8 cellular contexts compared by ENCODE assay signal in genomic region chr16:29848420-29849297, GRCh38. TPM values are rescaled to one million over a fixed set of nuclear protein-coding genes. Genes with fewer than 3 reads are reported as not detected.
A peak's percentile ranks its signal among the peaks of the same experiment; 100 is the strongest.
DNase-seq lines count a peak whose midpoint lies in the region; ATAC-seq and TF ChIP-seq lines count a peak whose summit lies in the region.

No MANE protein-coding gene starts in this region.

- no peaks in the 10 kb centered on the region for H4K20me1 ChIP-seq in HCT116 (ENCODE audit: insufficient read depth)
- H4K20me1 ChIP-seq in PC-3 (ENCODE audit: low read length), result no peaks in the 10 kb centered on the region

- ATAC-seq in HCT116 (peak; percentile 93), PC-3 (peak; percentile 69), HG02970 (IDR thresholded peaks at IDR 0.05; ENCODE audit: low FRiP score, unreplicated experiment) (no peak)
- peak; percentile 81 to 82 for ATAC-seq in natural killer cell treated with Interleukin-12 subunit alpha and Interleukin-12 subunit beta and Interleukin-15 and Interleukin-18, amount 100 ng/mL, for 72 hours

- H3K4me3 Mint-ChIP-seq in natural killer cell treated with Interleukin-12 subunit alpha and Interleukin-12 subunit beta and Interleukin-15 and Interleukin-18, amount 100 ng/mL, for 72 hours, result no peak overlapping the region

- peaks cover 0 to 2% of the 10 kb centered on the region in 2 experiments; a peak in 2 of 4 replicates for H3K36me3 ChIP-seq in HCT116 (ENCODE audit: control insufficient read depth in 1 of 2, insufficient read depth in 2 of 2, low read length in 2 of 2)
- no peaks in the 10 kb centered on the region for H3K36me3 ChIP-seq in PC-3 (ENCODE audit: low read depth, low read length)
- H3K36me3 ChIP-seq in esophagus squamous epithelium, result peaks cover 26 to 54% (median 40%) of the 10 kb centered on the region in 3 donors

- no peak for TF ChIP-seq POLR2A in HCT116 (IDR thresholded peaks at IDR 0.05; ENCODE audit: borderline replicate concordance, extremely low read depth, insufficient read depth, insufficient read length)
- TF ChIP-seq POLR2A in esophagus squamous epithelium (IDR thresholded peaks at IDR 0.05), result no peak

- H3K4me1 ChIP-seq in HCT116 (ENCODE audit: control insufficient read depth in 1 of 2, insufficient read depth in 2 of 2, low read length in 2 of 2) (peaks cover 0 to 5% of the 10 kb centered on the region in 2 experiments; a peak in 3 of 4 replicates), PC-3 (ENCODE audit: insufficient read depth, low read length) (no peaks in the 10 kb centered on the region), esophagus squamous epithelium (peaks cover 0 to 6% (median 0%) of the 10 kb centered on the region in 3 donors)

- H3K9me3 ChIP-seq in HCT116 (ENCODE audit: control insufficient read depth in 1 of 2, insufficient read depth in 1 of 2, low read depth in 1 of 2, low read length in 2 of 2), result no peaks in the 10 kb centered on the region
- no peaks in the 10 kb centered on the region for H3K9me3 ChIP-seq in PC-3 (ENCODE audit: low read length)
- no peaks in the 10 kb centered on the region for H3K9me3 ChIP-seq in esophagus squamous epithelium

- no peak overlapping the region for H3K4me2 ChIP-seq in HCT116 (ENCODE audit: low read length)
- H3K4me2 ChIP-seq in PC-3 (ENCODE audit: low read length), result no peak overlapping the region

- H3K27ac Mint-ChIP-seq in natural killer cell treated with Interleukin-12 subunit alpha and Interleukin-12 subunit beta and Interleukin-15 and Interleukin-18, amount 100 ng/mL, for 72 hours, result no peak overlapping the region

- no peak overlapping the region for H3K27ac ChIP-seq in C4-2B
- H3K27ac ChIP-seq in HCT116 (ENCODE audit: low read depth, low read length), result no peak overlapping the region
- H3K27ac ChIP-seq in PC-3 (ENCODE audit: low read length), result no peak overlapping the region
- H3K27ac ChIP-seq in esophagus squamous epithelium, result peak overlapping the region in 1 of 4 donors; percentile 9

- POLR2A ChIA-PET in HCT116 (lab: Charles Lee) (interaction anchor here (1.3 to 1.9 kb wide), 3 partner anchors 10 to 28 kb away, joined by 5 to 14 read pairs (median 6); partner anchors contain the start of gene MVP), PC-3 (lab: Charles Lee; ENCODE audit: unreplicated experiment) (interaction anchor here (0.6 kb wide), 1 partner anchor 22 kb away, joined by 14 read pairs; no protein-coding TSS in a partner anchor)

- H3K9ac ChIP-seq in HCT116 (ENCODE audit: low read length) (no peak overlapping the region), PC-3 (ENCODE audit: low read length) (no peak overlapping the region)

- no peaks in the 10 kb centered on the region for H3K9me3 Mint-ChIP-seq in natural killer cell treated with Interleukin-12 subunit alpha and Interleukin-12 subunit beta and Interleukin-15 and Interleukin-18, amount 100 ng/mL, for 72 hours

- TF ChIP-seq CTCF in C4-2B (conservative IDR thresholded peaks at IDR 0.05) (peak; percentile 82), HCT116 (IDR thresholded peaks at IDR 0.05 in 2 of 3, conservative IDR thresholded peaks at IDR 0.05 in 1 of 3; ENCODE audit: borderline replicate concordance in 1 of 3, insufficient read depth in 1 of 3, low read depth in 2 of 3, low read length in 2 of 3) (peak; percentile 84 to 97 (median 95)), PC-3 (conservative IDR thresholded peaks at IDR 0.05; ENCODE audit: low read depth, low read length) (peak; percentile 69), esophagus squamous epithelium (IDR thresholded peaks at IDR 0.05) (peak; percentile 75 to 91 (median 81))

- intact Hi-C loops in HCT116 (cut with micrococcal nuclease) (loop anchor here (1.0 kb wide), 1 partner anchor 148 kb away; no protein-coding TSS in a partner anchor), PC-3 (cut with micrococcal nuclease) (no loop called here), esophagus squamous epithelium (cut with DNase I) (no loop called here)

- H3K79me2 ChIP-seq in HCT116 (ENCODE audit: insufficient read depth, low read length) (no peaks in the 10 kb centered on the region), PC-3 (ENCODE audit: low read length) (no peaks in the 10 kb centered on the region)

- RAD21 ChIA-PET in HCT116 (lab: Charles Lee; ENCODE audit: low non-redundant PET in 1 of 2, low total read pairs in 2 of 2, uncharacterized antibody in 2 of 2, unreplicated experiment in 2 of 2), result interaction anchor here (0.8 to 1.6 kb wide), 7 partner anchors 29 to 183 kb away, joined by 3 to 8 read pairs (median 4); partner anchors contain the start of genes PAGR1 (in 2 of the 2) and MVP (in 1 of the 2)

- H3K4me3 ChIP-seq in HCT116 (replicated peaks in 1 of 2; ENCODE audit: low read depth in 1 of 2, low read length in 2 of 2), result no peak overlapping the region
- no peak overlapping the region for H3K4me3 ChIP-seq in PC-3 (ENCODE audit: low read length)
- no peak overlapping the region for H3K4me3 ChIP-seq in esophagus squamous epithelium

- H3K27me3 ChIP-seq in HCT116 (ENCODE audit: insufficient read depth, low read length), result no peaks in the 10 kb centered on the region
- H3K27me3 ChIP-seq in PC-3 (ENCODE audit: low read length), result no peaks in the 10 kb centered on the region
- no peaks in the 10 kb centered on the region for H3K27me3 ChIP-seq in esophagus squamous epithelium

- TF ChIP-seq RAD21 in HCT116 (IDR thresholded peaks at IDR 0.05; ENCODE audit: low read depth), result peak; percentile 93

- no peak overlapping the region for H2AFZ ChIP-seq in HCT116 (ENCODE audit: low read depth, low read length, poor library complexity, severe bottlenecking)
- no peak overlapping the region for H2AFZ ChIP-seq in PC-3 (ENCODE audit: low read length)

- WGBS in esophagus squamous epithelium, 2 donors, result 26 to 36% methylated on average over 7 to 9 of the region's 15 CpGs

- H3K9me2 ChIP-seq in HCT116 (ENCODE audit: insufficient read depth), result no peaks in the 10 kb centered on the region
- no peaks in the 10 kb centered on the region for H3K9me2 ChIP-seq in PC-3 (replicated peaks; ENCODE audit: low read length)

- DNase-seq in HCT116 (ENCODE audit: low read depth, low spot score) (peak; percentile 44), PC-3 (peak; percentile 59), activated T-cell treated with anti-CD3 and anti-CD28 coated beads for 48 hours (ENCODE audit: low read depth) (peak; percentile 80), esophagus squamous epithelium (lab: John Stamatoyannopoulos, UW) (no peak)
- DNase-seq in natural killer cell treated with Interleukin-12 subunit alpha and Interleukin-12 subunit beta and Interleukin-15 and Interleukin-18, amount 100 ng/mL, for 72 hours (ENCODE audit: low spot score), result peak; percentile 71
- peak; percentile 61 to 87 (median 74) for DNase-seq in stimulated activated naive CD4-positive, alpha-beta T cell (lab: John Stamatoyannopoulos, UW)

- CTCF ChIA-PET in HCT116 (lab: Charles Lee), result interaction anchor here (0.6 to 3.7 kb wide), 33 partner anchors 8 to 184 kb away, joined by 3 to 36 read pairs (median 5); partner anchors contain the start of genes CDIPT, MAZ, MVP and PAGR1
- CTCF ChIA-PET in PC-3 (lab: Charles Lee), result interaction anchor here (0.6 to 1.6 kb wide), 7 partner anchors 19 to 148 kb away, joined by 3 to 9 read pairs (median 4); partner anchors contain the start of genes MVP and PAGR1

- no peaks in the 10 kb centered on the region for H3K36me3 Mint-ChIP-seq in natural killer cell treated with Interleukin-12 subunit alpha and Interleukin-12 subunit beta and Interleukin-15 and Interleukin-18, amount 100 ng/mL, for 72 hours

- H3K27me3 Mint-ChIP-seq in natural killer cell treated with Interleukin-12 subunit alpha and Interleukin-12 subunit beta and Interleukin-15 and Interleukin-18, amount 100 ng/mL, for 72 hours, result no peaks in the 10 kb centered on the region

- peaks cover 0 to 10% of the 10 kb centered on the region in 2 donors for H3K4me1 Mint-ChIP-seq in natural killer cell treated with Interleukin-12 subunit alpha and Interleukin-12 subunit beta and Interleukin-15 and Interleukin-18, amount 100 ng/mL, for 72 hours (ENCODE audit: low read depth in 2 of 2)

- H3F3A ChIP-seq in PC-3 (ENCODE audit: low read length, unreplicated experiment), result no peaks in the 10 kb centered on the region

- BruUV-seq in HCT116 (replicated peaks; lab: Mats Ljungman, UMichigan) (no TSS peak), PC-3 (replicated peaks; lab: Mats Ljungman, UMichigan) (no TSS peak)

TF ChIP-seq in HCT116, 20 proteins besides CTCF, POLR2A, EP300 and RAD21 (continues in another document):
- no peak for TF ChIP-seq SRF (IDR thresholded peaks at IDR 0.05; ENCODE audit: low read depth)
- no peak for TF ChIP-seq YY1 (IDR thresholded peaks at IDR 0.05; ENCODE audit: extremely low read depth, insufficient replicate concordance, low read depth, low read length)

RNA-seq across cellular contexts. Expression of gene CDIPT, which starts 14.4 kb away (rescaled TPM):
- total RNA-seq in HCT116 (2021; ENCODE audit: unreplicated experiment) (58.3 TPM), PC-3 (2014; rRNA removed) (60.5 and 86.2 TPM in 2 replicates), esophagus squamous epithelium (10 to 100 TPM; 34.6 to 78.8 (median 44.6) TPM)
- 65.6 and 70.5 TPM in 2 replicates for polyA plus RNA-seq in HCT116 (2012)
- 10 to 100 TPM; 60.1 to 62.9 TPM for total RNA-seq in natural killer cell treated with Interleukin-12 subunit alpha and Interleukin-12 subunit beta and Interleukin-15 and Interleukin-18, amount 100 ng/mL, for 72 hours

RNA-seq across cellular contexts. Expression of gene MVP, which starts 28.4 kb away (rescaled TPM):
- total RNA-seq in HCT116 (2021; ENCODE audit: unreplicated experiment) (75.1 TPM), PC-3 (2014; rRNA removed) (27.3 and 36.1 TPM in 2 replicates), esophagus squamous epithelium (100 to 1,000 TPM in 2 of 4 donors, 10 to 100 TPM in 2; 54.0 to 133 (median 97.6) TPM)
- polyA plus RNA-seq in HCT116 (2012), result 89.5 and 100 TPM in 2 replicates
- 100 to 1,000 TPM in 1 of 2 donors, 10 to 100 TPM in 1; 86.1 to 180 TPM for total RNA-seq in natural killer cell treated with Interleukin-12 subunit alpha and Interleukin-12 subunit beta and Interleukin-15 and Interleukin-18, amount 100 ng/mL, for 72 hours

RNA-seq across cellular contexts. Expression of gene PAGR1, which starts 32.7 kb away (rescaled TPM):
- total RNA-seq in HCT116 (2021; ENCODE audit: unreplicated experiment), result 28.9 TPM
- 20.0 and 26.5 TPM in 2 replicates for polyA plus RNA-seq in HCT116 (2012)
- total RNA-seq in PC-3 (2014; rRNA removed), result 53.8 and 76.7 TPM in 2 replicates
- total RNA-seq in esophagus squamous epithelium, result 10 to 100 TPM; 25.4 to 37.6 (median 32.8) TPM
- total RNA-seq in natural killer cell treated with Interleukin-12 subunit alpha and Interleukin-12 subunit beta and Interleukin-15 and Interleukin-18, amount 100 ng/mL, for 72 hours, result 10 to 100 TPM; 20.5 to 36.1 TPM

RNA-seq across cellular contexts. Expression of gene PRRT2, which starts 36.7 kb away (rescaled TPM):
- total RNA-seq in HCT116 (2021; ENCODE audit: unreplicated experiment) (4.0 TPM), PC-3 (2014; rRNA removed) (0.35 and 0.40 TPM in 2 replicates), esophagus squamous epithelium (1 to 10 TPM in 1 of 4 donors, under 1 TPM in 2, not detected in 1; 0.40 to 1.9 (median 0.53) TPM)
- polyA plus RNA-seq in HCT116 (2012), result 2.5 and 2.6 TPM in 2 replicates
- 1 to 10 TPM in 1 of 2 donors, under 1 TPM in 1; 0.98 to 2.8 TPM for total RNA-seq in natural killer cell treated with Interleukin-12 subunit alpha and Interleukin-12 subunit beta and Interleukin-15 and Interleukin-18, amount 100 ng/mL, for 72 hours

RNA-seq across cellular contexts. Expression of gene MAZ, which starts 42.3 kb away (rescaled TPM):
- total RNA-seq in HCT116 (2021; ENCODE audit: unreplicated experiment) (256 TPM), PC-3 (2014; rRNA removed) (279 and 358 TPM in 2 replicates), esophagus squamous epithelium (10 to 100 TPM; 87.0 to 99.0 (median 97.3) TPM)
- polyA plus RNA-seq in HCT116 (2012), result 305 and 354 TPM in 2 replicates
- 100 to 1,000 TPM; 241 to 424 TPM for total RNA-seq in natural killer cell treated with Interleukin-12 subunit alpha and Interleukin-12 subunit beta and Interleukin-15 and Interleukin-18, amount 100 ng/mL, for 72 hours
